ENCODE assay signal across 8 cellular contexts in the genomic region with DNA sequence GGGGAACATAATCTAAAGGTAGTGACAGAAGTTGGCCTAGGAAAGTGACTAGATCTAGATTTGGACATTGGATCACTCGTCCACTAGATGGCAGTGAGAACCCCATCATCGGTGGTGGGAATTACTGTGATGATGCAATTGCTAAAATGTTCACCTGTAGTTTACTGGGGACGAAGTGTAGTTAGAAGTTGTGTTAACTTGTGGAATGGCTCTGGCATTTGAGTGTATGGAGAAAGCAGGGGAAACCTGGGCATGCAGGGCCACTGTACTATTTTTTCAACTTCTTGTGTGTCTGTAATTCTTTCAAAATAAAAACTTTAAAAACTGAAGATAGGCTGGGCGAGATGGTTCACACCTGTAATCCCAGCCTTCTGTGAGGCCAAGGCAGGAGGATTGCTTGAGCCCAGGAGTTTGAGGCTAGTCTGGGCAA.
DNase-seq lines count a peak whose midpoint lies in the region; ATAC-seq and TF ChIP-seq lines count a peak whose summit lies in the region.

No MANE protein-coding gene starts in this region.

- H3K36me3 ChIP-seq in endodermal cell (ENCODE audit: control insufficient read depth, insufficient read depth, low read length) = no peaks in the 10 kb centered on the region

- H3K9me3 Mint-ChIP-seq in endodermal cell = peaks cover 7% of the 10 kb centered on the region
- peaks cover 4 to 5% of the 10 kb centered on the region in 2 donors for H3K9me3 Mint-ChIP-seq in stimulated activated naive B cell treated with anti-CD40 and anti-IgM and Interleukin-4, amounts not matched to agents 10 μg/mL and 1 μg/mL and 100 μg/mL, for 72 hours

- H3K27ac Mint-ChIP-seq in endodermal cell = peak overlapping the region; percentile 45
- H3K27ac Mint-ChIP-seq in stimulated activated naive B cell treated with anti-CD40 and anti-IgM and Interleukin-4, amounts not matched to agents 10 μg/mL and 1 μg/mL and 100 μg/mL, for 72 hours = no peak overlapping the region

- no peak overlapping the region for H3K9ac ChIP-seq in endodermal cell (ENCODE audit: extremely low read depth, low read length, poor library complexity, severe bottlenecking)

- H3K27me3 Mint-ChIP-seq in endodermal cell (ENCODE audit: insufficient read depth) = no peaks in the 10 kb centered on the region
- H3K27me3 Mint-ChIP-seq in stimulated activated naive B cell treated with anti-CD40 and anti-IgM and Interleukin-4, amounts not matched to agents 10 μg/mL and 1 μg/mL and 100 μg/mL, for 72 hours = no peaks in the 10 kb centered on the region

- H3K27me3 ChIP-seq in endodermal cell (ENCODE audit: control insufficient read depth, insufficient read depth, low read length, poor library complexity, severe bottlenecking) = no peaks in the 10 kb centered on the region

- H3K27ac ChIP-seq in endodermal cell (ENCODE audit: low read depth, low read length) = no peak overlapping the region

- DNase-seq in Ammon's horn (ENCODE audit: low spot score) (peak; percentile 81), NCI-H82 treated with DMSO at 0.1 percent for 48 hours (lab: John Stamatoyannopoulos, UW; ENCODE audit: unreplicated experiment) (peak; percentile 45), endodermal cell (peak; percentile 87), myocyte (ENCODE audit: low read depth) (peak; percentile 68)
- peak; percentile 15 to 32 for DNase-seq in activated CD8-positive, alpha-beta memory T cell treated with anti-CD3 and anti-CD28 coated beads for 1 hour (ENCODE audit: extremely low read depth in 1 of 2, low read depth in 1 of 2)
- peak; percentile 48 for DNase-seq in stimulated activated naive B cell treated with anti-CD40 and anti-IgM and Interleukin-4, amounts not matched to agents 10 μg/mL and 1 μg/mL and 100 μg/mL, for 72 hours

- ATAC-seq in GM19043 (IDR thresholded peaks at IDR 0.05; ENCODE audit: low read depth, unreplicated experiment) (peak; percentile 72), HG03354 (IDR thresholded peaks at IDR 0.05; ENCODE audit: poor library complexity, severe bottlenecking, unreplicated experiment) (peak; percentile 74)
- ATAC-seq in stimulated activated naive B cell treated with anti-CD40 and anti-IgM and Interleukin-4, amounts not matched to agents 10 μg/mL and 1 μg/mL and 100 μg/mL, for 72 hours (replicated peaks) = peak; percentile 84 to 85

- no peaks in the 10 kb centered on the region for H3K36me3 Mint-ChIP-seq in endodermal cell (ENCODE audit: low read depth)
- no peaks in the 10 kb centered on the region for H3K36me3 Mint-ChIP-seq in stimulated activated naive B cell treated with anti-CD40 and anti-IgM and Interleukin-4, amounts not matched to agents 10 μg/mL and 1 μg/mL and 100 μg/mL, for 72 hours

- peaks cover 9% of the 10 kb centered on the region for H3K4me1 ChIP-seq in endodermal cell (ENCODE audit: control insufficient read depth, insufficient read depth, low read length)

- H3K4me3 Mint-ChIP-seq in endodermal cell = no peak overlapping the region
- no peak overlapping the region for H3K4me3 Mint-ChIP-seq in stimulated activated naive B cell treated with anti-CD40 and anti-IgM and Interleukin-4, amounts not matched to agents 10 μg/mL and 1 μg/mL and 100 μg/mL, for 72 hours

- H3K4me1 Mint-ChIP-seq in endodermal cell = peaks cover 40% of the 10 kb centered on the region
- peaks cover 5 to 11% of the 10 kb centered on the region in 2 donors for H3K4me1 Mint-ChIP-seq in stimulated activated naive B cell treated with anti-CD40 and anti-IgM and Interleukin-4, amounts not matched to agents 10 μg/mL and 1 μg/mL and 100 μg/mL, for 72 hours

- WGBS in endodermal cell (ENCODE audit: insufficient coverage in 1 of 2, insufficient read length in 1 of 2), 2 experiments = 29 to 32% methylated on average over 4 of the region's 4 CpGs

- TF ChIP-seq CTCF in endodermal cell (conservative IDR thresholded peaks at IDR 0.05) = peak; percentile 88

- no peaks in the 10 kb centered on the region for H3K9me3 ChIP-seq in endodermal cell (ENCODE audit: control insufficient read depth, low read length)

- H3K4me3 ChIP-seq in endodermal cell (ENCODE audit: low read length) = no peak overlapping the region

Comparison
In these comparisons a context has a peak if more than half of its experiments do, and no peak if none do; other contexts are left out.
1. DNase-seq: peak in every context shown above with its lines; median percentile 87 in endodermal cell; 81 in Ammon's horn; 68 in myocyte; 48 in stimulated activated naive B cell treated with anti-CD40 and anti-IgM and Interleukin-4, amounts not matched to agents 10 μg/mL and 1 μg/mL and 100 μg/mL, for 72 hours; 45 in NCI-H82 treated with DMSO at 0.1 percent for 48 hours; 24 in activated CD8-positive, alpha-beta memory T cell treated with anti-CD3 and anti-CD28 coated beads for 1 hour.